2 cellular contexts compared by ENCODE assay signal in the genomic region with DNA sequence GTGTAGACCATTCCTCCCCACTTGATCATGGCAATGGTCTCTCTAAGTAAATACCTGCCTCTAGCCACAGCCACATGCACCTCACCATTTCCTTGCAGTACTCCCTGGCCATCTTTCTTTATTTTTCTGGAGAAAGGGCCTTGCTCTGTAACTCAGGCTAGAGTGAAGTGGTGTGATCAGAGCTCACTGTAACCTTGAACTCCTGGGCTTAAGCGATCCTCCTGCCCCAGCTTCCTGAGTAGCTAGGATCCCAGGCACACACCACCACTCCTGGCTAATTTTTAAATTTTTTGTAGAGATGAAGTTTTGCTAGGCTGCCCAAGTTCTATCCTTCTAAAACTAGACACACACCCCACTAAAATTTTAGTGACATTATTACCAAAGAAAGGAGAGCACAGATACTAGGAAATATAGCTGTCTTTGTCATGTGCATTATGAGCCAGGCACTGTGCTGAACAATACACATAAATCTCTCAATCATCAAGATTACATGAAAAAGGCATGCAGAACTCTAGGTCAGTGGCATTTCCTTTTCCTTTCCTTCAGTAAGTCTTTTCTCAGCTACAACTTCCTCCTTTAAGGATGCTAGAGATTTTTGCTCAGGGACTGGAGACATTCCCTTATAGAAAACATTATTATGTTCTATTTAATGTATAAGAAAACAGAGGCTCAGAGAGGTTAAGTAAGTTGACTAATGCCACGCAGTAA.
TF ChIP-seq lines count a peak whose summit lies in the region.

No MANE protein-coding gene starts in this region.

TF ChIP-seq in K562, 482 proteins besides CTCF, POLR2A, EP300 and RAD21:
- TF ChIP-seq, protein P1, sequence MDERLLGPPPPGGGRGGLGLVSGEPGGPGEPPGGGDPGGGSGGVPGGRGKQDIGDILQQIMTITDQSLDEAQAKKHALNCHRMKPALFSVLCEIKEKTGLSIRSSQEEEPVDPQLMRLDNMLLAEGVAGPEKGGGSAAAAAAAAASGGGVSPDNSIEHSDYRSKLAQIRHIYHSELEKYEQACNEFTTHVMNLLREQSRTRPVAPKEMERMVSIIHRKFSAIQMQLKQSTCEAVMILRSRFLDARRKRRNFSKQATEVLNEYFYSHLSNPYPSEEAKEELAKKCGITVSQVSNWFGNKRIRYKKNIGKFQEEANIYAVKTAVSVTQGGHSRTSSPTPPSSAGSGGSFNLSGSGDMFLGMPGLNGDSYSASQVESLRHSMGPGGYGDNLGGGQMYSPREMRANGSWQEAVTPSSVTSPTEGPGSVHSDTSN (CRISPR knock-in tag; IDR thresholded peaks at IDR 0.05; ENCODE audit: low read depth): no peak
- TF ChIP-seq, protein P1 (tag; conservative IDR thresholded peaks at IDR 0.05; ENCODE audit: low read depth): 0 out of 2 replicates have a peak, but pooled peaks have one; percentile 34
- TF ChIP-seq ZFP36 (IDR thresholded peaks at IDR 0.05; ENCODE audit: low read depth, low read length, partially characterized antibody): peak; percentile 42
- peak; percentile 66 for TF ChIP-seq MEIS2 (IDR thresholded peaks at IDR 0.05; ENCODE audit: partially characterized antibody)
- TF ChIP-seq KDM1A (IDR thresholded peaks at IDR 0.05): peak in 1 of 2 experiments; percentile 37; a peak in 1 of 4 replicates
- TF ChIP-seq RBM25 (IDR thresholded peaks at IDR 0.05; ENCODE audit: low read depth, low read length, severe bottlenecking): peak; percentile 83
- no peak for TF ChIP-seq E2F3 (CRISPR knock-in tag; IDR thresholded peaks at IDR 0.05)
- TF ChIP-seq, protein P2, sequence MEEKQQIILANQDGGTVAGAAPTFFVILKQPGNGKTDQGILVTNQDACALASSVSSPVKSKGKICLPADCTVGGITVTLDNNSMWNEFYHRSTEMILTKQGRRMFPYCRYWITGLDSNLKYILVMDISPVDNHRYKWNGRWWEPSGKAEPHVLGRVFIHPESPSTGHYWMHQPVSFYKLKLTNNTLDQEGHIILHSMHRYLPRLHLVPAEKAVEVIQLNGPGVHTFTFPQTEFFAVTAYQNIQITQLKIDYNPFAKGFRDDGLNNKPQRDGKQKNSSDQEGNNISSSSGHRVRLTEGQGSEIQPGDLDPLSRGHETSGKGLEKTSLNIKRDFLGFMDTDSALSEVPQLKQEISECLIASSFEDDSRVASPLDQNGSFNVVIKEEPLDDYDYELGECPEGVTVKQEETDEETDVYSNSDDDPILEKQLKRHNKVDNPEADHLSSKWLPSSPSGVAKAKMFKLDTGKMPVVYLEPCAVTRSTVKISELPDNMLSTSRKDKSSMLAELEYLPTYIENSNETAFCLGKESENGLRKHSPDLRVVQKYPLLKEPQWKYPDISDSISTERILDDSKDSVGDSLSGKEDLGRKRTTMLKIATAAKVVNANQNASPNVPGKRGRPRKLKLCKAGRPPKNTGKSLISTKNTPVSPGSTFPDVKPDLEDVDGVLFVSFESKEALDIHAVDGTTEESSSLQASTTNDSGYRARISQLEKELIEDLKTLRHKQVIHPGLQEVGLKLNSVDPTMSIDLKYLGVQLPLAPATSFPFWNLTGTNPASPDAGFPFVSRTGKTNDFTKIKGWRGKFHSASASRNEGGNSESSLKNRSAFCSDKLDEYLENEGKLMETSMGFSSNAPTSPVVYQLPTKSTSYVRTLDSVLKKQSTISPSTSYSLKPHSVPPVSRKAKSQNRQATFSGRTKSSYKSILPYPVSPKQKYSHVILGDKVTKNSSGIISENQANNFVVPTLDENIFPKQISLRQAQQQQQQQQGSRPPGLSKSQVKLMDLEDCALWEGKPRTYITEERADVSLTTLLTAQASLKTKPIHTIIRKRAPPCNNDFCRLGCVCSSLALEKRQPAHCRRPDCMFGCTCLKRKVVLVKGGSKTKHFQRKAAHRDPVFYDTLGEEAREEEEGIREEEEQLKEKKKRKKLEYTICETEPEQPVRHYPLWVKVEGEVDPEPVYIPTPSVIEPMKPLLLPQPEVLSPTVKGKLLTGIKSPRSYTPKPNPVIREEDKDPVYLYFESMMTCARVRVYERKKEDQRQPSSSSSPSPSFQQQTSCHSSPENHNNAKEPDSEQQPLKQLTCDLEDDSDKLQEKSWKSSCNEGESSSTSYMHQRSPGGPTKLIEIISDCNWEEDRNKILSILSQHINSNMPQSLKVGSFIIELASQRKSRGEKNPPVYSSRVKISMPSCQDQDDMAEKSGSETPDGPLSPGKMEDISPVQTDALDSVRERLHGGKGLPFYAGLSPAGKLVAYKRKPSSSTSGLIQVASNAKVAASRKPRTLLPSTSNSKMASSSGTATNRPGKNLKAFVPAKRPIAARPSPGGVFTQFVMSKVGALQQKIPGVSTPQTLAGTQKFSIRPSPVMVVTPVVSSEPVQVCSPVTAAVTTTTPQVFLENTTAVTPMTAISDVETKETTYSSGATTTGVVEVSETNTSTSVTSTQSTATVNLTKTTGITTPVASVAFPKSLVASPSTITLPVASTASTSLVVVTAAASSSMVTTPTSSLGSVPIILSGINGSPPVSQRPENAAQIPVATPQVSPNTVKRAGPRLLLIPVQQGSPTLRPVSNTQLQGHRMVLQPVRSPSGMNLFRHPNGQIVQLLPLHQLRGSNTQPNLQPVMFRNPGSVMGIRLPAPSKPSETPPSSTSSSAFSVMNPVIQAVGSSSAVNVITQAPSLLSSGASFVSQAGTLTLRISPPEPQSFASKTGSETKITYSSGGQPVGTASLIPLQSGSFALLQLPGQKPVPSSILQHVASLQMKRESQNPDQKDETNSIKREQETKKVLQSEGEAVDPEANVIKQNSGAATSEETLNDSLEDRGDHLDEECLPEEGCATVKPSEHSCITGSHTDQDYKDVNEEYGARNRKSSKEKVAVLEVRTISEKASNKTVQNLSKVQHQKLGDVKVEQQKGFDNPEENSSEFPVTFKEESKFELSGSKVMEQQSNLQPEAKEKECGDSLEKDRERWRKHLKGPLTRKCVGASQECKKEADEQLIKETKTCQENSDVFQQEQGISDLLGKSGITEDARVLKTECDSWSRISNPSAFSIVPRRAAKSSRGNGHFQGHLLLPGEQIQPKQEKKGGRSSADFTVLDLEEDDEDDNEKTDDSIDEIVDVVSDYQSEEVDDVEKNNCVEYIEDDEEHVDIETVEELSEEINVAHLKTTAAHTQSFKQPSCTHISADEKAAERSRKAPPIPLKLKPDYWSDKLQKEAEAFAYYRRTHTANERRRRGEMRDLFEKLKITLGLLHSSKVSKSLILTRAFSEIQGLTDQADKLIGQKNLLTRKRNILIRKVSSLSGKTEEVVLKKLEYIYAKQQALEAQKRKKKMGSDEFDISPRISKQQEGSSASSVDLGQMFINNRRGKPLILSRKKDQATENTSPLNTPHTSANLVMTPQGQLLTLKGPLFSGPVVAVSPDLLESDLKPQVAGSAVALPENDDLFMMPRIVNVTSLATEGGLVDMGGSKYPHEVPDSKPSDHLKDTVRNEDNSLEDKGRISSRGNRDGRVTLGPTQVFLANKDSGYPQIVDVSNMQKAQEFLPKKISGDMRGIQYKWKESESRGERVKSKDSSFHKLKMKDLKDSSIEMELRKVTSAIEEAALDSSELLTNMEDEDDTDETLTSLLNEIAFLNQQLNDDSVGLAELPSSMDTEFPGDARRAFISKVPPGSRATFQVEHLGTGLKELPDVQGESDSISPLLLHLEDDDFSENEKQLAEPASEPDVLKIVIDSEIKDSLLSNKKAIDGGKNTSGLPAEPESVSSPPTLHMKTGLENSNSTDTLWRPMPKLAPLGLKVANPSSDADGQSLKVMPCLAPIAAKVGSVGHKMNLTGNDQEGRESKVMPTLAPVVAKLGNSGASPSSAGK (IDR thresholded peaks at IDR 0.05): no peak

TF ChIP-seq in SK-N-SH treated with all-trans-retinoic acid at 6 μM for 48 hours, 23 proteins besides CTCF, POLR2A, EP300 and RAD21 (continued from another document):
- TF ChIP-seq, protein P3, sequence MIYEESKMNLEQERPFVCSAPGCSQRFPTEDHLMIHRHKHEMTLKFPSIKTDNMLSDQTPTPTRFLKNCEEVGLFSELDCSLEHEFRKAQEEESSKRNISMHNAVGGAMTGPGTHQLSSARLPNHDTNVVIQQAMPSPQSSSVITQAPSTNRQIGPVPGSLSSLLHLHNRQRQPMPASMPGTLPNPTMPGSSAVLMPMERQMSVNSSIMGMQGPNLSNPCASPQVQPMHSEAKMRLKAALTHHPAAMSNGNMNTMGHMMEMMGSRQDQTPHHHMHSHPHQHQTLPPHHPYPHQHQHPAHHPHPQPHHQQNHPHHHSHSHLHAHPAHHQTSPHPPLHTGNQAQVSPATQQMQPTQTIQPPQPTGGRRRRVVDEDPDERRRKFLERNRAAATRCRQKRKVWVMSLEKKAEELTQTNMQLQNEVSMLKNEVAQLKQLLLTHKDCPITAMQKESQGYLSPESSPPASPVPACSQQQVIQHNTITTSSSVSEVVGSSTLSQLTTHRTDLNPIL (CRISPR knock-in tag; IDR thresholded peaks at IDR 0.05; ENCODE audit: low read depth): no peak
- TF ChIP-seq, protein P4, sequence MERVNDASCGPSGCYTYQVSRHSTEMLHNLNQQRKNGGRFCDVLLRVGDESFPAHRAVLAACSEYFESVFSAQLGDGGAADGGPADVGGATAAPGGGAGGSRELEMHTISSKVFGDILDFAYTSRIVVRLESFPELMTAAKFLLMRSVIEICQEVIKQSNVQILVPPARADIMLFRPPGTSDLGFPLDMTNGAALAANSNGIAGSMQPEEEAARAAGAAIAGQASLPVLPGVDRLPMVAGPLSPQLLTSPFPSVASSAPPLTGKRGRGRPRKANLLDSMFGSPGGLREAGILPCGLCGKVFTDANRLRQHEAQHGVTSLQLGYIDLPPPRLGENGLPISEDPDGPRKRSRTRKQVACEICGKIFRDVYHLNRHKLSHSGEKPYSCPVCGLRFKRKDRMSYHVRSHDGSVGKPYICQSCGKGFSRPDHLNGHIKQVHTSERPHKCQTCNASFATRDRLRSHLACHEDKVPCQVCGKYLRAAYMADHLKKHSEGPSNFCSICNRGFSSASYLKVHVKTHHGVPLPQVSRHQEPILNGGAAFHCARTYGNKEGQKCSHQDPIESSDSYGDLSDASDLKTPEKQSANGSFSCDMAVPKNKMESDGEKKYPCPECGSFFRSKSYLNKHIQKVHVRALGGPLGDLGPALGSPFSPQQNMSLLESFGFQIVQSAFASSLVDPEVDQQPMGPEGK (CRISPR knock-in tag; IDR thresholded peaks at IDR 0.05; ENCODE audit: borderline replicate concordance): no peak
- TF ChIP-seq RARB (CRISPR knock-in tag; IDR thresholded peaks at IDR 0.05): no peak
- no peak for TF ChIP-seq ZNF70 (CRISPR knock-in tag; IDR thresholded peaks at IDR 0.05)
